Comparison of ENCODE assay signal across 1 cellular context in genomic region chr1:84844094-84844493, GRCh38.
TF ChIP-seq lines count a peak whose summit lies in the region.

No MANE protein-coding gene starts in this region.

TF ChIP-seq in SK-N-SH, 30 proteins besides CTCF, POLR2A, EP300 and RAD21 (continued from another document):
- TF ChIP-seq USF2 (IDR thresholded peaks at IDR 0.05; ENCODE audit: borderline replicate concordance, low read depth, low read length) (no peak), SMC3 (IDR thresholded peaks at IDR 0.05; ENCODE audit: low read depth, low read length) (no peak), JUND (IDR thresholded peaks at IDR 0.05) (no peak), MEF2A (IDR thresholded peaks at IDR 0.05; ENCODE audit: borderline replicate concordance, low read depth) (no peak), RXRA (IDR thresholded peaks at IDR 0.05; ENCODE audit: borderline replicate concordance, low read depth) (no peak), NRF1 (IDR thresholded peaks at IDR 0.05; ENCODE audit: low read depth, low read length) (no peak), PBX3 (IDR thresholded peaks at IDR 0.05) (peak; percentile 17; the same call in 1 of the 2 replicates), SIN3A (IDR thresholded peaks at IDR 0.05; ENCODE audit: borderline replicate concordance, low read depth, low read length) (no peak), EZH2phosphoT487 (IDR thresholded peaks at IDR 0.05; ENCODE audit: borderline replicate concordance, low read depth) (no peak), RCOR1 (IDR thresholded peaks at IDR 0.05; ENCODE audit: low read length) (no peak; the same call in 1 of the 2 replicates), ELF1 (IDR thresholded peaks at IDR 0.05) (no peak), FOSL2 (IDR thresholded peaks at IDR 0.05; ENCODE audit: borderline replicate concordance, low read depth) (no peak), MXI1 (IDR thresholded peaks at IDR 0.05; ENCODE audit: low read depth, low read length) (peak; percentile 58; the same call in 1 of the 2 replicates), GATA2 (CRISPR knock-in tag; IDR thresholded peaks at IDR 0.05) (peak; percentile 68), POLR2AphosphoS5 (IDR thresholded peaks at IDR 0.05; ENCODE audit: low read depth, low read length) (no peak), GABPA (IDR thresholded peaks at IDR 0.05; ENCODE audit: low read depth) (no peak)
- TF ChIP-seq, protein P1, sequence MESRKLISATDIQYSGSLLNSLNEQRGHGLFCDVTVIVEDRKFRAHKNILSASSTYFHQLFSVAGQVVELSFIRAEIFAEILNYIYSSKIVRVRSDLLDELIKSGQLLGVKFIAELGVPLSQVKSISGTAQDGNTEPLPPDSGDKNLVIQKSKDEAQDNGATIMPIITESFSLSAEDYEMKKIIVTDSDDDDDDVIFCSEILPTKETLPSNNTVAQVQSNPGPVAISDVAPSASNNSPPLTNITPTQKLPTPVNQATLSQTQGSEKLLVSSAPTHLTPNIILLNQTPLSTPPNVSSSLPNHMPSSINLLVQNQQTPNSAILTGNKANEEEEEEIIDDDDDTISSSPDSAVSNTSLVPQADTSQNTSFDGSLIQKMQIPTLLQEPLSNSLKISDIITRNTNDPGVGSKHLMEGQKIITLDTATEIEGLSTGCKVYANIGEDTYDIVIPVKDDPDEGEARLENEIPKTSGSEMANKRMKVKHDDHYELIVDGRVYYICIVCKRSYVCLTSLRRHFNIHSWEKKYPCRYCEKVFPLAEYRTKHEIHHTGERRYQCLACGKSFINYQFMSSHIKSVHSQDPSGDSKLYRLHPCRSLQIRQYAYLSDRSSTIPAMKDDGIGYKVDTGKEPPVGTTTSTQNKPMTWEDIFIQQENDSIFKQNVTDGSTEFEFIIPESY (IDR thresholded peaks at IDR 0.05; ENCODE audit: borderline replicate concordance, low read depth) = no peak
- TF ChIP-seq, protein P2, sequence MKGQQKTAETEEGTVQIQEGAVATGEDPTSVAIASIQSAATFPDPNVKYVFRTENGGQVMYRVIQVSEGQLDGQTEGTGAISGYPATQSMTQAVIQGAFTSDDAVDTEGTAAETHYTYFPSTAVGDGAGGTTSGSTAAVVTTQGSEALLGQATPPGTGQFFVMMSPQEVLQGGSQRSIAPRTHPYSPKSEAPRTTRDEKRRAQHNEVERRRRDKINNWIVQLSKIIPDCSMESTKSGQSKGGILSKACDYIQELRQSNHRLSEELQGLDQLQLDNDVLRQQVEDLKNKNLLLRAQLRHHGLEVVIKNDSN (IDR thresholded peaks at IDR 0.05; ENCODE audit: borderline replicate concordance, low read depth) = no peak
- TF ChIP-seq, protein P3, sequence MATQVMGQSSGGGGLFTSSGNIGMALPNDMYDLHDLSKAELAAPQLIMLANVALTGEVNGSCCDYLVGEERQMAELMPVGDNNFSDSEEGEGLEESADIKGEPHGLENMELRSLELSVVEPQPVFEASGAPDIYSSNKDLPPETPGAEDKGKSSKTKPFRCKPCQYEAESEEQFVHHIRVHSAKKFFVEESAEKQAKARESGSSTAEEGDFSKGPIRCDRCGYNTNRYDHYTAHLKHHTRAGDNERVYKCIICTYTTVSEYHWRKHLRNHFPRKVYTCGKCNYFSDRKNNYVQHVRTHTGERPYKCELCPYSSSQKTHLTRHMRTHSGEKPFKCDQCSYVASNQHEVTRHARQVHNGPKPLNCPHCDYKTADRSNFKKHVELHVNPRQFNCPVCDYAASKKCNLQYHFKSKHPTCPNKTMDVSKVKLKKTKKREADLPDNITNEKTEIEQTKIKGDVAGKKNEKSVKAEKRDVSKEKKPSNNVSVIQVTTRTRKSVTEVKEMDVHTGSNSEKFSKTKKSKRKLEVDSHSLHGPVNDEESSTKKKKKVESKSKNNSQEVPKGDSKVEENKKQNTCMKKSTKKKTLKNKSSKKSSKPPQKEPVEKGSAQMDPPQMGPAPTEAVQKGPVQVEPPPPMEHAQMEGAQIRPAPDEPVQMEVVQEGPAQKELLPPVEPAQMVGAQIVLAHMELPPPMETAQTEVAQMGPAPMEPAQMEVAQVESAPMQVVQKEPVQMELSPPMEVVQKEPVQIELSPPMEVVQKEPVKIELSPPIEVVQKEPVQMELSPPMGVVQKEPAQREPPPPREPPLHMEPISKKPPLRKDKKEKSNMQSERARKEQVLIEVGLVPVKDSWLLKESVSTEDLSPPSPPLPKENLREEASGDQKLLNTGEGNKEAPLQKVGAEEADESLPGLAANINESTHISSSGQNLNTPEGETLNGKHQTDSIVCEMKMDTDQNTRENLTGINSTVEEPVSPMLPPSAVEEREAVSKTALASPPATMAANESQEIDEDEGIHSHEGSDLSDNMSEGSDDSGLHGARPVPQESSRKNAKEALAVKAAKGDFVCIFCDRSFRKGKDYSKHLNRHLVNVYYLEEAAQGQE (IDR thresholded peaks at IDR 0.05; ENCODE audit: low read depth, low read length) = no peak
TF ChIP-seq in SK-N-SH: peak in this region for 4.
